Comparison of ENCODE assay signal across 16 cellular contexts in genomic region chr18:66601649-66602048, GRCh38. TPM values are rescaled to one million over a fixed set of nuclear protein-coding genes. Genes with fewer than 3 reads are reported as not detected.
"Had no signal": no experiment of that assay in that cellular context is flagged by ENCODE, and none has a peak within 500 bp of the region (broad histone marks: within the 10 kb centered on the region; RNA-seq: fewer than 3 reads in every experiment).

No MANE protein-coding gene starts in this region.

- H3K4me3 Mint-ChIP-seq: natural killer cell; stimulated activated naive CD8-positive, alpha-beta T cell treated with anti-CD3 and anti-CD28 coated beads, Interleukin-15, amount 100 ng/mL, for 72 hours had no signal

- H3K9me3 ChIP-seq: breast epithelium, testis had no signal

- H3K4me1 Mint-ChIP-seq: natural killer cell; stimulated activated naive CD8-positive, alpha-beta T cell treated with anti-CD3 and anti-CD28 coated beads, Interleukin-15, amount 100 ng/mL, for 72 hours had no signal

- H3K4me3 ChIP-seq: breast epithelium, left lung, psoas muscle, testis had no signal

- H3K27ac Mint-ChIP-seq: natural killer cell; stimulated activated naive CD8-positive, alpha-beta T cell treated with anti-CD3 and anti-CD28 coated beads, Interleukin-15, amount 100 ng/mL, for 72 hours had no signal

- ATAC-seq: activated CD4-positive, CD25-positive, alpha-beta regulatory T cell treated with anti-CD3 and anti-CD28 coated beads, Interleukin-2, amount 50 U/mL, for 24 hours; left lung; natural killer cell; psoas muscle; stimulated activated naive CD8-positive, alpha-beta T cell treated with anti-CD3 and anti-CD28 coated beads, Interleukin-15, amount 100 ng/mL, for 72 hours had no signal

- DNase-seq: activated CD4-positive, alpha-beta T cell treated with anti-CD3 and anti-CD28 coated beads, Interleukin-2, amount 50 U/mL, for 1 hour; activated CD8-positive, alpha-beta memory T cell treated with anti-CD3 and anti-CD28 coated beads for 24 hours; activated naive CD4-positive, alpha-beta T cell; aorta; hippocampal formation; left lung; mesenchymal stem cell; natural killer cell; psoas muscle; stimulated activated CD4-positive, alpha-beta T cell treated with anti-CD3 and anti-CD28 coated beads, Interleukin-1b, Interleukin-23, amount 100 ng/mL, for 48 hours; stimulated activated naive CD8-positive, alpha-beta T cell treated with anti-CD3 and anti-CD28 coated beads, Interleukin-15, amount 100 ng/mL, for 72 hours; T-helper 9 cell; testis had no signal

- H3K27ac ChIP-seq: breast epithelium, left lung, psoas muscle, testis had no signal

- H3K4me1 ChIP-seq: breast epithelium, left lung, psoas muscle, testis had no signal

- H3K27me3 Mint-ChIP-seq: stimulated activated naive CD8-positive, alpha-beta T cell treated with anti-CD3 and anti-CD28 coated beads, Interleukin-15, amount 100 ng/mL, for 72 hours had no signal

- H3K36me3 Mint-ChIP-seq: natural killer cell had no signal

- H3K36me3 ChIP-seq: left lung had no signal

- H3K27me3 ChIP-seq: breast epithelium, left lung, testis had no signal

RNA-seq across cellular contexts. Expression of gene CDH19, which starts 2.2 kb away (rescaled TPM):
- total RNA-seq: natural killer cell, osteoblast had no signal
